16 cellular contexts compared by ENCODE assay signal in the genomic region with DNA sequence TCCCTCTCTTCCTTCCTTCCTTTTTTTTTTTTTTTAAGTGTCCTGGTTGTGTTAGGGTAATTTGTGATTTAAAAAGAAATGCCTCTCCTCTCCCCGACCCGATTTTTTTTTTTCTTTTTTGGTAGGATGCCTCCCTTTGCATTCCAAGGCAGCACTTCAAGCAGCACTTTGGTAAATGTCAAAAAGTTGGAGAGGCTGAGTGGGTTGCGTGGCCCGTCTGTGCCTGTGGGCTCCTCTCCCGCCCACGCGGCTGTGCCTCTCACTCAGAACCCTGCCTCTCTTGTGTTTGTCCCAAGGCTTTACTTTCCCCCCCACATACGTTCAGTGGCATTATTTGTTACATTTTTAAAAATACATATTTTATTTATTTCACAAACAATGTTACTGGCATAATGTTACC.
A peak's percentile ranks its signal among the peaks of the same experiment; 100 is the strongest.
DNase-seq lines count a peak whose midpoint lies in the region; ATAC-seq, FAIRE-seq and TF ChIP-seq lines count a peak whose summit lies in the region.
"Had no signal": no experiment of that assay in that cellular context is flagged by ENCODE, and none has a peak within 500 bp of the region (broad histone marks: within the 10 kb centered on the region; RNA-seq: fewer than 3 reads in every experiment).

No MANE protein-coding gene starts in this region.

- peaks cover 36% of the 10 kb centered on the region for H3K4me1 ChIP-seq in ACC112 (ENCODE audit: control insufficient read depth, insufficient read depth, low read length, unreplicated experiment)

- peak overlapping the region; percentile 1 for H3K4me3 Mint-ChIP-seq in osteocyte (ENCODE audit: unreplicated experiment)
- H3K4me3 Mint-ChIP-seq in T-helper 2 cell treated with Interferon-gamma antibody and Interleukin-4, amounts not matched to agents 5 μg/mL and 100 μg/mL, for 36 hours: no peak overlapping the region
- H3K4me3 Mint-ChIP-seq: B cell had no signal

- peaks cover 31% of the 10 kb centered on the region for H3K79me2 ChIP-seq in ACC112 (ENCODE audit: control insufficient read depth, insufficient read depth, low read length, unreplicated experiment)

- H3K9me3 Mint-ChIP-seq in osteocyte (ENCODE audit: unreplicated experiment): no peaks in the 10 kb centered on the region
- H3K9me3 Mint-ChIP-seq in T-helper 2 cell treated with Interferon-gamma antibody and Interleukin-4, amounts not matched to agents 5 μg/mL and 100 μg/mL, for 36 hours: no peaks in the 10 kb centered on the region

- TF ChIP-seq CTCF in fibroblast of mammary gland (conservative IDR thresholded peaks at IDR 0.05; ENCODE audit: control insufficient read depth, insufficient read depth, low read depth, low read length): no peak
- no peak for TF ChIP-seq CTCF in osteocyte (IDR thresholded peaks at IDR 0.05)

- H3K27ac Mint-ChIP-seq in osteocyte (ENCODE audit: unreplicated experiment): no peak overlapping the region
- no peak overlapping the region for H3K27ac Mint-ChIP-seq in T-helper 2 cell treated with Interferon-gamma antibody and Interleukin-4, amounts not matched to agents 5 μg/mL and 100 μg/mL, for 36 hours
- H3K27ac Mint-ChIP-seq: B cell had no signal

- H3K4me3 ChIP-seq in ACC112 (ENCODE audit: low read depth, low read length) (peak overlapping the region; percentile 4; the same call in 1 of the 2 replicates), MG63 (no peak overlapping the region), fibroblast of mammary gland (ENCODE audit: control insufficient read depth, low read depth, low read length) (no peak overlapping the region)

- H3K36me3 Mint-ChIP-seq in osteocyte (ENCODE audit: unreplicated experiment): no peaks in the 10 kb centered on the region
- no peaks in the 10 kb centered on the region for H3K36me3 Mint-ChIP-seq in T-helper 2 cell treated with Interferon-gamma antibody and Interleukin-4, amounts not matched to agents 5 μg/mL and 100 μg/mL, for 36 hours (ENCODE audit: low read depth)

- no peaks in the 10 kb centered on the region for H3K36me3 ChIP-seq in ACC112 (ENCODE audit: insufficient read depth, low read length)
- H3K36me3 ChIP-seq in MG63: no peaks in the 10 kb centered on the region
- H3K36me3 ChIP-seq: brain microvascular endothelial cell had no signal

- no peaks in the 10 kb centered on the region for H3K9me3 ChIP-seq in MG63

- H3K4me1 Mint-ChIP-seq in osteocyte (ENCODE audit: unreplicated experiment): peaks cover 38% of the 10 kb centered on the region
- H3K4me1 Mint-ChIP-seq in T-helper 2 cell treated with Interferon-gamma antibody and Interleukin-4, amounts not matched to agents 5 μg/mL and 100 μg/mL, for 36 hours (ENCODE audit: low read depth): no peaks in the 10 kb centered on the region
- H3K4me1 Mint-ChIP-seq: B cell had no signal

- H3K27me3 ChIP-seq in ACC112 (ENCODE audit: insufficient read depth, low read length) (no peaks in the 10 kb centered on the region), MG63 (no peaks in the 10 kb centered on the region)
- H3K27me3 ChIP-seq: brain microvascular endothelial cell had no signal

- H2AFZ ChIP-seq in ACC112 (ENCODE audit: low read length, unreplicated experiment): no peak overlapping the region

- H3K27me3 Mint-ChIP-seq in osteocyte (ENCODE audit: unreplicated experiment): no peaks in the 10 kb centered on the region
- peaks cover 11% of the 10 kb centered on the region for H3K27me3 Mint-ChIP-seq in T-helper 2 cell treated with Interferon-gamma antibody and Interleukin-4, amounts not matched to agents 5 μg/mL and 100 μg/mL, for 36 hours (ENCODE audit: low read depth)

- peak; percentile 22 for DNase-seq in MG63
- DNase-seq in fibroblast of mammary gland (ENCODE audit: low read depth): peak; percentile 53
- DNase-seq in osteocyte (ENCODE audit: extremely low spot score, unreplicated experiment): no peak
- no peak for DNase-seq in mucosa of gallbladder (ENCODE audit: low spot score)
- DNase-seq in GM19239 (ENCODE audit: insufficient read length, low spot score): no peak
- DNase-seq in T-helper 2 cell treated with Interferon-gamma antibody and Interleukin-4, amounts not matched to agents 5 μg/mL and 100 μg/mL, for 36 hours (ENCODE audit: low spot score): no peak
- DNase-seq: brain microvascular endothelial cell; kidney glomerular epithelial cell; NCI-H1092 treated with DMSO at 0.1 percent for 48 hours; NCI-H446 treated with DMSO at 0.1 percent for 48 hours; occipital lobe; stimulated activated CD4-positive, alpha-beta T cell treated with anti-CD3 and anti-CD28 coated beads, Interleukin-4, amount 100 ng/mL, for 1 hour had no signal

- FAIRE-seq in GM19239 (lab: Jason Lieb, UNC): no peak

- no peak for ATAC-seq in GM19023 (IDR thresholded peaks at IDR 0.05; ENCODE audit: unreplicated experiment)
- ATAC-seq: Panc1 had no signal

- peak overlapping the region; percentile 55; the same call in 1 of the 2 replicates for H3K27ac ChIP-seq in ACC112 (ENCODE audit: low read depth, low read length)
- H3K27ac ChIP-seq: brain microvascular endothelial cell had no signal

Comparison
In these comparisons a context has a peak if more than half of its experiments do, and no peak if none do; other contexts are left out.
1. DNase-seq: peak in MG63 (single experiment) and fibroblast of mammary gland (single experiment); none in osteocyte (single experiment), mucosa of gallbladder (single experiment), GM19239 (single experiment) and T-helper 2 cell treated with Interferon-gamma antibody and Interleukin-4, amounts not matched to agents 5 μg/mL and 100 μg/mL, for 36 hours (single experiment).